In the genomic region with DNA sequence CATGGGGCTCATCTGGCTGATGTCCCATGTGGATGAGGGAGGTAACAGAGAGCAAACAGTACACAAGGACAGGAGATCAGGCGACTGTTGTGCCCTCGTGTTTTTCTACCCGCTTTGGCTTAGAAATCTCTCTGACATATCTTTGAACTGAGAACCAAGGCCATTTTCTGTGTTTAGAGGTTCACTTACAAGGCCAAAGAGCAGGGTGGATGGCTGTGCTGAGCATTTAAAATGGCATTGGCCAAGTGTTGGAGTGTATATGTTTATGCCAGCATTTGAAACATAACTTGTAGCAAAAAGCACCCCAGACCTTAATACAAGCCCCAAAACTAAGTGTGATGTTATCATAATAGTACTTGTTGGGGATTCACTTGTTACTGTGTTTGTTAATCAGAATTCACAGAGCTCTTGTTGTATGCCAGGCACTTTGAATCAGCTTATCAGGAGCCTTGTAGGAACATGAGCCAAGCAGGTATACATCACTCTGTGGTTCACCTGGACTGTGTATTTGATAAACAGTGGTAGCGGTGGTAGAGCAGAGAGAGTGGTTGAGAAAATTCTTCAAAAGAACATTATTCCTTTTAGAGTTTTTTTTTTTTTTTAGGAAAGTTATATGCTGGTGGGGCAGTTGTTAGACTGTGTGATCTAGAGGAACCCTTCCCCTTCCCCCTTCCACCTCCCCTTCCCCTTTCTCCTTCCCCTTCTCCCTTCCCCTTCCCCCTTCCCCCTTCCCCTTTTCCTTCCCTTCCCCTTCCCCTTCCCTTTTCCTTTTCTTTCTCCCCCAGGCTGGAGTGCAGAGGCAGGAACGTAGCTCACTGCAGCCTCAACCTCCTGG, we compare ENCODE assay signal across 1 cellular context.
TF ChIP-seq lines count a peak whose summit lies in the region.

No MANE protein-coding gene starts in this region.

TF ChIP-seq in HepG2, 621 proteins besides CTCF, POLR2A, EP300 and RAD21 (continued from another document and continues in another):
- TF ChIP-seq, protein P1, sequence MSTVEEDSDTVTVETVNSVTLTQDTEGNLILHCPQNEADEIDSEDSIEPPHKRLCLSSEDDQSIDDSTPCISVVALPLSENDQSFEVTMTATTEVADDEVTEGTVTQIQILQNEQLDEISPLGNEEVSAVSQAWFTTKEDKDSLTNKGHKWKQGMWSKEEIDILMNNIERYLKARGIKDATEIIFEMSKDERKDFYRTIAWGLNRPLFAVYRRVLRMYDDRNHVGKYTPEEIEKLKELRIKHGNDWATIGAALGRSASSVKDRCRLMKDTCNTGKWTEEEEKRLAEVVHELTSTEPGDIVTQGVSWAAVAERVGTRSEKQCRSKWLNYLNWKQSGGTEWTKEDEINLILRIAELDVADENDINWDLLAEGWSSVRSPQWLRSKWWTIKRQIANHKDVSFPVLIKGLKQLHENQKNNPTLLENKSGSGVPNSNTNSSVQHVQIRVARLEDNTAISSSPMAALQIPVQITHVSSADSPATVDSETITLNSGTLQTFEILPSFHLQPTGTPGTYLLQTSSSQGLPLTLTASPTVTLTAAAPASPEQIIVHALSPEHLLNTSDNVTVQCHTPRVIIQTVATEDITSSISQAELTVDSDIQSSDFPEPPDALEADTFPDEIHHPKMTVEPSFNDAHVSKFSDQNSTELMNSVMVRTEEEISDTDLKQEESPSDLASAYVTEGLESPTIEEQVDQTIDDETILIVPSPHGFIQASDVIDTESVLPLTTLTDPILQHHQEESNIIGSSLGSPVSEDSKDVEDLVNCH (CRISPR knock-in tag; IDR thresholded peaks at IDR 0.05): no peak
- TF ChIP-seq ZNF605 (CRISPR knock-in tag; IDR thresholded peaks at IDR 0.05) (no peak; the same call in 1 of the 2 replicates), ZNF782 (CRISPR knock-in tag; IDR thresholded peaks at IDR 0.05; ENCODE audit: borderline replicate concordance) (no peak), ZKSCAN5 (CRISPR knock-in tag; IDR thresholded peaks at IDR 0.05) (no peak), ZMYM3 (CRISPR knock-in tag; IDR thresholded peaks at IDR 0.05) (peak; percentile 87), ZNF562 (CRISPR knock-in tag; IDR thresholded peaks at IDR 0.05; ENCODE audit: borderline replicate concordance) (no peak), MTA1 (CRISPR knock-in tag; IDR thresholded peaks at IDR 0.05; ENCODE audit: borderline replicate concordance) (no peak; the same call in 1 of the 2 replicates), NCOA2 (CRISPR knock-in tag; IDR thresholded peaks at IDR 0.05) (peak; percentile 97), ZNF788 (CRISPR knock-in tag; IDR thresholded peaks at IDR 0.05; ENCODE audit: borderline replicate concordance) (peak; percentile 94; the same call in 1 of the 2 replicates), CHCHD3 (CRISPR knock-in tag; IDR thresholded peaks at IDR 0.05) (no peak), REL (CRISPR knock-in tag; conservative IDR thresholded peaks at IDR 0.05) (no peak), SMARCC2 (IDR thresholded peaks at IDR 0.05) (no peak), ZNF7 (CRISPR knock-in tag; IDR thresholded peaks at IDR 0.05) (peak; percentile 28; the same call in 1 of the 2 replicates), GTF3A (CRISPR knock-in tag; conservative IDR thresholded peaks at IDR 0.05) (no peak), MED13 (CRISPR knock-in tag; IDR thresholded peaks at IDR 0.05) (peak; percentile 59; the same call in 1 of the 2 replicates), KLF16 (CRISPR knock-in tag; IDR thresholded peaks at IDR 0.05) (peak in 1 of 2 experiments; percentile 85; a peak in 1 of 4 replicates), KLF11 (CRISPR knock-in tag; IDR thresholded peaks at IDR 0.05) (0 out of 2 replicates have a peak, but pooled peaks have one; percentile 71), IRF2 (CRISPR knock-in tag; IDR thresholded peaks at IDR 0.05) (peak; percentile 87), JUN (CRISPR knock-in tag; IDR thresholded peaks at IDR 0.05) (no peak), ZNF598 (CRISPR knock-in tag; IDR thresholded peaks at IDR 0.05; ENCODE audit: borderline replicate concordance) (no peak), SRY (CRISPR knock-in tag; IDR thresholded peaks at IDR 0.05) (no peak), ZFY (CRISPR knock-in tag; IDR thresholded peaks at IDR 0.05) (peak; percentile 75), ZNF674 (CRISPR knock-in tag; IDR thresholded peaks at IDR 0.05; ENCODE audit: low read depth) (no peak)
- TF ChIP-seq, protein P2, sequence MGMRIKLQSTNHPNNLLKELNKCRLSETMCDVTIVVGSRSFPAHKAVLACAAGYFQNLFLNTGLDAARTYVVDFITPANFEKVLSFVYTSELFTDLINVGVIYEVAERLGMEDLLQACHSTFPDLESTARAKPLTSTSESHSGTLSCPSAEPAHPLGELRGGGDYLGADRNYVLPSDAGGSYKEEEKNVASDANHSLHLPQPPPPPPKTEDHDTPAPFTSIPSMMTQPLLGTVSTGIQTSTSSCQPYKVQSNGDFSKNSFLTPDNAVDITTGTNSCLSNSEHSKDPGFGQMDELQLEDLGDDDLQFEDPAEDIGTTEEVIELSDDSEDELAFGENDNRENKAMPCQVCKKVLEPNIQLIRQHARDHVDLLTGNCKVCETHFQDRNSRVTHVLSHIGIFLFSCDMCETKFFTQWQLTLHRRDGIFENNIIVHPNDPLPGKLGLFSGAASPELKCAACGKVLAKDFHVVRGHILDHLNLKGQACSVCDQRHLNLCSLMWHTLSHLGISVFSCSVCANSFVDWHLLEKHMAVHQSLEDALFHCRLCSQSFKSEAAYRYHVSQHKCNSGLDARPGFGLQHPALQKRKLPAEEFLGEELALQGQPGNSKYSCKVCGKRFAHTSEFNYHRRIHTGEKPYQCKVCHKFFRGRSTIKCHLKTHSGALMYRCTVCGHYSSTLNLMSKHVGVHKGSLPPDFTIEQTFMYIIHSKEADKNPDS (CRISPR knock-in tag; IDR thresholded peaks at IDR 0.05): no peak
- TF ChIP-seq, protein P3, sequence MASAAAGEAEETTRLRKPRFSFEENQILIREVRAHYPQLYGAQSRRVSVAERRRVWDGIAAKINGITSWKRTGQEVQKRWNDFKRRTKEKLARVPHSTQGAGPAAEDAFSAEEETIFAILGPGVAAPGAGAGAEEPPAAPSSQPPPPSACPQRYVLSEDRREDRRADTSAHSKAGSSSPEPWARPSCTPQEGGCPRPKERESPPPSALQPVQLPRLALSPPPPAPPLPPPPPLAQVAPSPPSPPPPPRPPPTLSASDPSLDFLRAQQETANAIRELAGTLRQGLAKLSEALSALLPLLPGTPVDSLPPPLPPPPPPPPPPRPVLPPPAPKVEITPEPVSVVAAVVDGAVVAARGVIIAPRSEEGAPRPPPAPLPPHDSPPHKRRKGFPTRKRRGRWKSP (CRISPR knock-in tag; IDR thresholded peaks at IDR 0.05): no peak
- TF ChIP-seq, protein P4, sequence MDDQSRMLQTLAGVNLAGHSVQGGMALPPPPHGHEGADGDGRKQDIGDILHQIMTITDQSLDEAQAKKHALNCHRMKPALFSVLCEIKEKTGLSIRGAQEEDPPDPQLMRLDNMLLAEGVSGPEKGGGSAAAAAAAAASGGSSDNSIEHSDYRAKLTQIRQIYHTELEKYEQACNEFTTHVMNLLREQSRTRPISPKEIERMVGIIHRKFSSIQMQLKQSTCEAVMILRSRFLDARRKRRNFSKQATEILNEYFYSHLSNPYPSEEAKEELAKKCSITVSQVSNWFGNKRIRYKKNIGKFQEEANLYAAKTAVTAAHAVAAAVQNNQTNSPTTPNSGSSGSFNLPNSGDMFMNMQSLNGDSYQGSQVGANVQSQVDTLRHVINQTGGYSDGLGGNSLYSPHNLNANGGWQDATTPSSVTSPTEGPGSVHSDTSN (CRISPR knock-in tag; IDR thresholded peaks at IDR 0.05; ENCODE audit: borderline replicate concordance): no peak
- TF ChIP-seq, protein P5, sequence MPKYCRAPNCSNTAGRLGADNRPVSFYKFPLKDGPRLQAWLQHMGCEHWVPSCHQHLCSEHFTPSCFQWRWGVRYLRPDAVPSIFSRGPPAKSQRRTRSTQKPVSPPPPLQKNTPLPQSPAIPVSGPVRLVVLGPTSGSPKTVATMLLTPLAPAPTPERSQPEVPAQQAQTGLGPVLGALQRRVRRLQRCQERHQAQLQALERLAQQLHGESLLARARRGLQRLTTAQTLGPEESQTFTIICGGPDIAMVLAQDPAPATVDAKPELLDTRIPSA (CRISPR knock-in tag; IDR thresholded peaks at IDR 0.05; ENCODE audit: borderline replicate concordance): no peak
- TF ChIP-seq, protein P6, sequence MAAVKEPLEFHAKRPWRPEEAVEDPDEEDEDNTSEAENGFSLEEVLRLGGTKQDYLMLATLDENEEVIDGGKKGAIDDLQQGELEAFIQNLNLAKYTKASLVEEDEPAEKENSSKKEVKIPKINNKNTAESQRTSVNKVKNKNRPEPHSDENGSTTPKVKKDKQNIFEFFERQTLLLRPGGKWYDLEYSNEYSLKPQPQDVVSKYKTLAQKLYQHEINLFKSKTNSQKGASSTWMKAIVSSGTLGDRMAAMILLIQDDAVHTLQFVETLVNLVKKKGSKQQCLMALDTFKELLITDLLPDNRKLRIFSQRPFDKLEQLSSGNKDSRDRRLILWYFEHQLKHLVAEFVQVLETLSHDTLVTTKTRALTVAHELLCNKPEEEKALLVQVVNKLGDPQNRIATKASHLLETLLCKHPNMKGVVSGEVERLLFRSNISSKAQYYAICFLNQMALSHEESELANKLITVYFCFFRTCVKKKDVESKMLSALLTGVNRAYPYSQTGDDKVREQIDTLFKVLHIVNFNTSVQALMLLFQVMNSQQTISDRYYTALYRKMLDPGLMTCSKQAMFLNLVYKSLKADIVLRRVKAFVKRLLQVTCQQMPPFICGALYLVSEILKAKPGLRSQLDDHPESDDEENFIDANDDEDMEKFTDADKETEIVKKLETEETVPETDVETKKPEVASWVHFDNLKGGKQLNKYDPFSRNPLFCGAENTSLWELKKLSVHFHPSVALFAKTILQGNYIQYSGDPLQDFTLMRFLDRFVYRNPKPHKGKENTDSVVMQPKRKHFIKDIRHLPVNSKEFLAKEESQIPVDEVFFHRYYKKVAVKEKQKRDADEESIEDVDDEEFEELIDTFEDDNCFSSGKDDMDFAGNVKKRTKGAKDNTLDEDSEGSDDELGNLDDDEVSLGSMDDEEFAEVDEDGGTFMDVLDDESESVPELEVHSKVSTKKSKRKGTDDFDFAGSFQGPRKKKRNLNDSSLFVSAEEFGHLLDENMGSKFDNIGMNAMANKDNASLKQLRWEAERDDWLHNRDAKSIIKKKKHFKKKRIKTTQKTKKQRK (IDR thresholded peaks at IDR 0.05; ENCODE audit: low read length): no peak
- TF ChIP-seq, protein P7, sequence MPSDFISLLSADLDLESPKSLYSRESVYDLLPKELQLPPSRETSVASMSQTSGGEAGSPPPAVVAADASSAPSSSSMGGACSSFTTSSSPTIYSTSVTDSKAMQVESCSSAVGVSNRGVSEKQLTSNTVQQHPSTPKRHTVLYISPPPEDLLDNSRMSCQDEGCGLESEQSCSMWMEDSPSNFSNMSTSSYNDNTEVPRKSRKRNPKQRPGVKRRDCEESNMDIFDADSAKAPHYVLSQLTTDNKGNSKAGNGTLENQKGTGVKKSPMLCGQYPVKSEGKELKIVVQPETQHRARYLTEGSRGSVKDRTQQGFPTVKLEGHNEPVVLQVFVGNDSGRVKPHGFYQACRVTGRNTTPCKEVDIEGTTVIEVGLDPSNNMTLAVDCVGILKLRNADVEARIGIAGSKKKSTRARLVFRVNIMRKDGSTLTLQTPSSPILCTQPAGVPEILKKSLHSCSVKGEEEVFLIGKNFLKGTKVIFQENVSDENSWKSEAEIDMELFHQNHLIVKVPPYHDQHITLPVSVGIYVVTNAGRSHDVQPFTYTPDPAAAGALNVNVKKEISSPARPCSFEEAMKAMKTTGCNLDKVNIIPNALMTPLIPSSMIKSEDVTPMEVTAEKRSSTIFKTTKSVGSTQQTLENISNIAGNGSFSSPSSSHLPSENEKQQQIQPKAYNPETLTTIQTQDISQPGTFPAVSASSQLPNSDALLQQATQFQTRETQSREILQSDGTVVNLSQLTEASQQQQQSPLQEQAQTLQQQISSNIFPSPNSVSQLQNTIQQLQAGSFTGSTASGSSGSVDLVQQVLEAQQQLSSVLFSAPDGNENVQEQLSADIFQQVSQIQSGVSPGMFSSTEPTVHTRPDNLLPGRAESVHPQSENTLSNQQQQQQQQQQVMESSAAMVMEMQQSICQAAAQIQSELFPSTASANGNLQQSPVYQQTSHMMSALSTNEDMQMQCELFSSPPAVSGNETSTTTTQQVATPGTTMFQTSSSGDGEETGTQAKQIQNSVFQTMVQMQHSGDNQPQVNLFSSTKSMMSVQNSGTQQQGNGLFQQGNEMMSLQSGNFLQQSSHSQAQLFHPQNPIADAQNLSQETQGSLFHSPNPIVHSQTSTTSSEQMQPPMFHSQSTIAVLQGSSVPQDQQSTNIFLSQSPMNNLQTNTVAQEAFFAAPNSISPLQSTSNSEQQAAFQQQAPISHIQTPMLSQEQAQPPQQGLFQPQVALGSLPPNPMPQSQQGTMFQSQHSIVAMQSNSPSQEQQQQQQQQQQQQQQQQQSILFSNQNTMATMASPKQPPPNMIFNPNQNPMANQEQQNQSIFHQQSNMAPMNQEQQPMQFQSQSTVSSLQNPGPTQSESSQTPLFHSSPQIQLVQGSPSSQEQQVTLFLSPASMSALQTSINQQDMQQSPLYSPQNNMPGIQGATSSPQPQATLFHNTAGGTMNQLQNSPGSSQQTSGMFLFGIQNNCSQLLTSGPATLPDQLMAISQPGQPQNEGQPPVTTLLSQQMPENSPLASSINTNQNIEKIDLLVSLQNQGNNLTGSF (CRISPR knock-in tag; IDR thresholded peaks at IDR 0.05): no peak
- TF ChIP-seq, protein P8, sequence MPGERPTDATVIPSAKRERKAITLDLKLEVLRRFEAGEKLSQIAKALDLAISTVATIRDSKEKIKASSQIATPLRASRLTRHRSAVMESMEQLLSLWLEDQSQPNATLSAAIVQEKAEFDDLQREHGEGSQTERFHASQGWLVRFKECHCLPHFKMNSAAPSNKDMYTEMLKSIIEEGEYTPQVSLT (CRISPR knock-in tag; IDR thresholded peaks at IDR 0.05; ENCODE audit: borderline replicate concordance, low read depth): no peak
- TF ChIP-seq, protein P9, sequence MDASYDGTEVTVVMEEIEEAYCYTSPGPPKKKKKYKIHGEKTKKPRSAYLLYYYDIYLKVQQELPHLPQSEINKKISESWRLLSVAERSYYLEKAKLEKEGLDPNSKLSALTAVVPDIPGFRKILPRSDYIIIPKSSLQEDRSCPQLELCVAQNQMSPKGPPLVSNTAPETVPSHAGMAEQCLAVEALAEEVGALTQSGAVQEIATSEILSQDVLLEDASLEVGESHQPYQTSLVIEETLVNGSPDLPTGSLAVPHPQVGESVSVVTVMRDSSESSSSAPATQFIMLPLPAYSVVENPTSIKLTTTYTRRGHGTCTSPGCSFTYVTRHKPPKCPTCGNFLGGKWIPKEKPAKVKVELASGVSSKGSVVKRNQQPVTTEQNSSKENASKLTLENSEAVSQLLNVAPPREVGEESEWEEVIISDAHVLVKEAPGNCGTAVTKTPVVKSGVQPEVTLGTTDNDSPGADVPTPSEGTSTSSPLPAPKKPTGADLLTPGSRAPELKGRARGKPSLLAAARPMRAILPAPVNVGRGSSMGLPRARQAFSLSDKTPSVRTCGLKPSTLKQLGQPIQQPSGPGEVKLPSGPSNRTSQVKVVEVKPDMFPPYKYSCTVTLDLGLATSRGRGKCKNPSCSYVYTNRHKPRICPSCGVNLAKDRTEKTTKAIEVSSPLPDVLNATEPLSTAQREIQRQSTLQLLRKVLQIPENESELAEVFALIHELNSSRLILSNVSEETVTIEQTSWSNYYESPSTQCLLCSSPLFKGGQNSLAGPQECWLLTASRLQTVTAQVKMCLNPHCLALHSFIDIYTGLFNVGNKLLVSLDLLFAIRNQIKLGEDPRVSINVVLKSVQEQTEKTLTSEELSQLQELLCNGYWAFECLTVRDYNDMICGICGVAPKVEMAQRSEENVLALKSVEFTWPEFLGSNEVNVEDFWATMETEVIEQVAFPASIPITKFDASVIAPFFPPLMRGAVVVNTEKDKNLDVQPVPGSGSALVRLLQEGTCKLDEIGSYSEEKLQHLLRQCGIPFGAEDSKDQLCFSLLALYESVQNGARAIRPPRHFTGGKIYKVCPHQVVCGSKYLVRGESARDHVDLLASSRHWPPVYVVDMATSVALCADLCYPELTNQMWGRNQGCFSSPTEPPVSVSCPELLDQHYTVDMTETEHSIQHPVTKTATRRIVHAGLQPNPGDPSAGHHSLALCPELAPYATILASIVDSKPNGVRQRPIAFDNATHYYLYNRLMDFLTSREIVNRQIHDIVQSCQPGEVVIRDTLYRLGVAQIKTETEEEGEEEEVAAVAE (CRISPR knock-in tag; IDR thresholded peaks at IDR 0.05; ENCODE audit: borderline replicate concordance): peak; percentile 61; the same call in 1 of the 2 replicates
